ENCODE assay signal across 27 cellular contexts in the genomic region with DNA sequence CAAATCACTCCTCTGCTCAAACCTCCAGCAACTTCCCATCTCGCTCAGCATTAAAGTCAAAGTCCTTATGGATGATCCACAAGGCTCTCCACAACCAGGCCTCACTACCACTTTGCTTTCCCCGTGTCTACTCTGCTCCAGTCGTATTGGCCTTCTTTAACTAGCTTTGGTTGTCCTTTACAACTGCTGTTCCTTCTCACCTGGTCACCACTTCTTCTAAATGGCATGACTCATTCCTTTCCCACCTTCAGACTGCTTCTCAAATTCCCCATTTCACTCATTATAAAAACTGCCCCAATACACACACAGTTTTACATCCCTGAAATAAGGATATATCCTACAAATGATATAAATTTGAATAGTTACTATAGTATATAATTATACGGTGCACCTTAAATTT.
"Had no signal": no experiment of that assay in that cellular context is flagged by ENCODE, and none has a peak within 500 bp of the region (broad histone marks: within the 10 kb centered on the region; RNA-seq: fewer than 3 reads in every experiment).

No MANE protein-coding gene starts in this region.

- H3K4me1 Mint-ChIP-seq: brain had no signal

- H3K27ac Mint-ChIP-seq: activated CD8-positive, alpha-beta T cell treated with anti-CD3 and anti-CD28 coated beads, Interleukin-2, amount 10 ng/mL, durations not matched to agents 7 days and 5 days; activated naive CD4-positive, alpha-beta T cell treated with anti-CD3 and anti-CD28 coated beads for 36 hours; brain; T-cell had no signal

- DNase-seq: activated CD4-positive, alpha-beta T cell treated with anti-CD3 and anti-CD28 coated beads for 4 hours; activated CD4-positive, alpha-beta T cell treated with anti-CD3 and anti-CD28 coated beads, Interleukin-2, amount 50 U/mL, for 4 hours; activated CD8-positive, alpha-beta memory T cell treated with anti-CD3 and anti-CD28 coated beads, Interleukin-2, amount 50 U/mL, for 48 hours; activated CD8-positive, alpha-beta T cell treated with anti-CD3 and anti-CD28 coated beads, Interleukin-2, amount 10 ng/mL, durations not matched to agents 7 days and 5 days; activated effector memory CD4-positive, alpha-beta T cell treated with anti-CD3 and anti-CD28 coated beads, Interleukin-2, amount 50 U/mL, for 16 hours; activated naive CD4-positive, alpha-beta T cell treated with anti-CD3 and anti-CD28 coated beads for 36 hours; activated T-cell treated with anti-CD3 and anti-CD28 coated beads, Interleukin-2, amount 50 U/mL, for 1 hour; amygdala; Karpas-422; MM.1S; NCI-H1105; NCI-H1436; NCI-H187; NCI-H2081; NCI-H510A treated with DMSO at 0.1 percent for 48 hours; NCI-H69; NK-92 treated with Interleukin-12 subunit alpha and Interleukin-12 subunit beta, amount 100 ng/mL, for 24 hours; OCI-M1; RPMI8226; T-cell; T-helper 2 cell; T1000 had no signal

- H3K4me3 Mint-ChIP-seq: activated CD8-positive, alpha-beta T cell treated with anti-CD3 and anti-CD28 coated beads, Interleukin-2, amount 10 ng/mL, durations not matched to agents 7 days and 5 days; activated naive CD4-positive, alpha-beta T cell treated with anti-CD3 and anti-CD28 coated beads for 36 hours; brain; central memory CD8-positive, alpha-beta T cell; T-cell had no signal

- H3K27me3 Mint-ChIP-seq: central memory CD8-positive, alpha-beta T cell; T-cell had no signal

- ATAC-seq: activated CD8-positive, alpha-beta T cell treated with anti-CD3 and anti-CD28 coated beads, Interleukin-2, amount 10 ng/mL, durations not matched to agents 7 days and 5 days; K562; Panc1; Right ventricle myocardium inferior; T-cell had no signal
